ENCODE assay signal across 1 cellular context in genomic region chr13:66477816-66478215, GRCh38.
TF ChIP-seq lines count a peak whose summit lies in the region.

No MANE protein-coding gene starts in this region.

TF ChIP-seq in GM23338, 12 proteins besides CTCF, POLR2A, EP300 and RAD21:
- TF ChIP-seq, protein P1, sequence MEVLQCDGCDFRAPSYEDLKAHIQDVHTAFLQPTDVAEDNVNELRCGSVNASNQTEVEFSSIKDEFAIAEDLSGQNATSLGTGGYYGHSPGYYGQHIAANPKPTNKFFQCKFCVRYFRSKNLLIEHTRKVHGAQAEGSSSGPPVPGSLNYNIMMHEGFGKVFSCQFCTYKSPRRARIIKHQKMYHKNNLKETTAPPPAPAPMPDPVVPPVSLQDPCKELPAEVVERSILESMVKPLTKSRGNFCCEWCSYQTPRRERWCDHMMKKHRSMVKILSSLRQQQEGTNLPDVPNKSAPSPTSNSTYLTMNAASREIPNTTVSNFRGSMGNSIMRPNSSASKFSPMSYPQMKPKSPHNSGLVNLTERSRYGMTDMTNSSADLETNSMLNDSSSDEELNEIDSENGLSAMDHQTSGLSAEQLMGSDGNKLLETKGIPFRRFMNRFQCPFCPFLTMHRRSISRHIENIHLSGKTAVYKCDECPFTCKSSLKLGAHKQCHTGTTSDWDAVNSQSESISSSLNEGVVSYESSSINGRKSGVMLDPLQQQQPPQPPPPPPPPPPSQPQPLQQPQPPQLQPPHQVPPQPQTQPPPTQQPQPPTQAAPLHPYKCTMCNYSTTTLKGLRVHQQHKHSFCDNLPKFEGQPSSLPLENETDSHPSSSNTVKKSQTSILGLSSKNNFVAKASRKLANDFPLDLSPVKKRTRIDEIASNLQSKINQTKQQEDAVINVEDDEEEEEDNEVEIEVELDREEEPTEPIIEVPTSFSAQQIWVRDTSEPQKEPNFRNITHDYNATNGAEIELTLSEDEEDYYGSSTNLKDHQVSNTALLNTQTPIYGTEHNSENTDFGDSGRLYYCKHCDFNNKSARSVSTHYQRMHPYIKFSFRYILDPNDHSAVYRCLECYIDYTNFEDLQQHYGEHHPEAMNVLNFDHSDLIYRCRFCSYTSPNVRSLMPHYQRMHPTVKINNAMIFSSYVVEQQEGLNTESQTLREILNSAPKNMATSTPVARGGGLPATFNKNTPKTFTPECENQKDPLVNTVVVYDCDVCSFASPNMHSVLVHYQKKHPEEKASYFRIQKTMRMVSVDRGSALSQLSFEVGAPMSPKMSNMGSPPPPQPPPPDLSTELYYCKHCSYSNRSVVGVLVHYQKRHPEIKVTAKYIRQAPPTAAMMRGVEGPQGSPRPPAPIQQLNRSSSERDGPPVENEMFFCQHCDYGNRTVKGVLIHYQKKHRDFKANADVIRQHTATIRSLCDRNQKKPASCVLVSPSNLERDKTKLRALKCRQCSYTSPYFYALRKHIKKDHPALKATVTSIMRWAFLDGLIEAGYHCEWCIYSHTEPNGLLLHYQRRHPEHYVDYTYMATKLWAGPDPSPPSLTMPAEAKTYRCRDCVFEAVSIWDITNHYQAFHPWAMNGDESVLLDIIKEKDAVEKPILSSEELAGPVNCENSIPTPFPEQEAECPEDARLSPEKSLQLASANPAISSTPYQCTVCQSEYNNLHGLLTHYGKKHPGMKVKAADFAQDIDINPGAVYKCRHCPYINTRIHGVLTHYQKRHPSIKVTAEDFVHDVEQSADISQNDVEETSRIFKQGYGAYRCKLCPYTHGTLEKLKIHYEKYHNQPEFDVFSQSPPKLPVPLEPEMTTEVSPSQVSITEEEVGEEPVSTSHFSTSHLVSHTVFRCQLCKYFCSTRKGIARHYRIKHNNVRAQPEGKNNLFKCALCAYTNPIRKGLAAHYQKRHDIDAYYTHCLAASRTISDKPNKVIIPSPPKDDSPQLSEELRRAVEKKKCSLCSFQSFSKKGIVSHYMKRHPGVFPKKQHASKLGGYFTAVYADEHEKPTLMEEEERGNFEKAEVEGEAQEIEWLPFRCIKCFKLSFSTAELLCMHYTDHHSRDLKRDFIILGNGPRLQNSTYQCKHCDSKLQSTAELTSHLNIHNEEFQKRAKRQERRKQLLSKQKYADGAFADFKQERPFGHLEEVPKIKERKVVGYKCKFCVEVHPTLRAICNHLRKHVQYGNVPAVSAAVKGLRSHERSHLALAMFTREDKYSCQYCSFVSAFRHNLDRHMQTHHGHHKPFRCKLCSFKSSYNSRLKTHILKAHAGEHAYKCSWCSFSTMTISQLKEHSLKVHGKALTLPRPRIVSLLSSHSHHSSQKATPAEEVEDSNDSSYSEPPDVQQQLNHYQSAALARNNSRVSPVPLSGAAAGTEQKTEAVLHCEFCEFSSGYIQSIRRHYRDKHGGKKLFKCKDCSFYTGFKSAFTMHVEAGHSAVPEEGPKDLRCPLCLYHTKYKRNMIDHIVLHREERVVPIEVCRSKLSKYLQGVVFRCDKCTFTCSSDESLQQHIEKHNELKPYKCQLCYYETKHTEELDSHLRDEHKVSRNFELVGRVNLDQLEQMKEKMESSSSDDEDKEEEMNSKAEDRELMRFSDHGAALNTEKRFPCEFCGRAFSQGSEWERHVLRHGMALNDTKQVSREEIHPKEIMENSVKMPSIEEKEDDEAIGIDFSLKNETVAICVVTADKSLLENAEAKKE (CRISPR knock-in tag; IDR thresholded peaks at IDR 0.05), result no peak
